10 cellular contexts compared by ENCODE assay signal in genomic region chr4:11469900-11470708, GRCh38. TPM values are rescaled to one million over a fixed set of nuclear protein-coding genes. Genes with fewer than 3 reads are reported as not detected.
DNase-seq lines count a peak whose midpoint lies in the region; ATAC-seq, FAIRE-seq and TF ChIP-seq lines count a peak whose summit lies in the region.
"Had no signal": no experiment of that assay in that cellular context is flagged by ENCODE, and none has a peak within 500 bp of the region (broad histone marks: within the 10 kb centered on the region; RNA-seq: fewer than 3 reads in every experiment).

No MANE protein-coding gene starts in this region.

- H3K9me3 ChIP-seq in breast epithelium: no peaks in the 10 kb centered on the region
- no peaks in the 10 kb centered on the region for H3K9me3 ChIP-seq in Caco-2
- no peaks in the 10 kb centered on the region for H3K9me3 ChIP-seq in HepG2 (ENCODE audit: low read length)
- H3K9me3 ChIP-seq: adrenal gland had no signal

- in situ Hi-C loops in HepG2 (cut with HindIII; ENCODE audit: extremely low pct_ligation_motif_present, low pct_unique_long_range_greater_than_20kb): loop anchor here (25.0 kb wide), 1 partner anchor 1167 kb away; no protein-coding TSS in a partner anchor

- H3K4me1 ChIP-seq in breast epithelium: peaks cover 0 to 7% of the 10 kb centered on the region in 2 donors
- 0 out of 2 replicates have a peak, but pooled peaks cover 6% of the 10 kb centered on the region for H3K4me1 ChIP-seq in Caco-2
- no peaks in the 10 kb centered on the region for H3K4me1 ChIP-seq in HepG2 (ENCODE audit: insufficient read depth, low read length)
- H3K4me1 ChIP-seq: adrenal gland had no signal

- H3K4me3 Mint-ChIP-seq in MCF 10A (ENCODE audit: unreplicated experiment): no peak overlapping the region
- H3K4me3 Mint-ChIP-seq in T-helper 1 cell treated with Interleukin-12 subunit alpha and Interleukin-12 subunit beta and Interleukin-4 antibody, amounts not matched to agents 30 μg/mL and 1 μg/mL, for 36 hours: peak overlapping the region; percentile 11
- no peak overlapping the region for H3K4me3 Mint-ChIP-seq in Caco-2 (ENCODE audit: unreplicated experiment)

- H3K4me1 Mint-ChIP-seq in MCF 10A (ENCODE audit: insufficient read depth, unreplicated experiment) (peaks cover 6% of the 10 kb centered on the region), Caco-2 (ENCODE audit: low read depth, unreplicated experiment) (peaks cover 5% of the 10 kb centered on the region)
- peaks cover 36% of the 10 kb centered on the region for H3K4me1 Mint-ChIP-seq in T-helper 1 cell treated with Interleukin-12 subunit alpha and Interleukin-12 subunit beta and Interleukin-4 antibody, amounts not matched to agents 30 μg/mL and 1 μg/mL, for 36 hours (ENCODE audit: low read depth)

- no peaks in the 10 kb centered on the region for H3K36me3 Mint-ChIP-seq in MCF 10A (ENCODE audit: insufficient read depth, unreplicated experiment)
- peaks cover 2% of the 10 kb centered on the region for H3K36me3 Mint-ChIP-seq in T-helper 1 cell treated with Interleukin-12 subunit alpha and Interleukin-12 subunit beta and Interleukin-4 antibody, amounts not matched to agents 30 μg/mL and 1 μg/mL, for 36 hours (ENCODE audit: low read depth)
- H3K36me3 Mint-ChIP-seq in Caco-2 (ENCODE audit: insufficient read depth, unreplicated experiment): no peaks in the 10 kb centered on the region

- TF ChIP-seq EP300 in HepG2 (IDR thresholded peaks at IDR 0.05; ENCODE audit: low read depth in 2 of 2, low read length in 2 of 2): no peak
- no peak for TF ChIP-seq EP300 in HepG2 (CRISPR knock-in tag; IDR thresholded peaks at IDR 0.05; ENCODE audit: borderline replicate concordance)

- H3K9me3 Mint-ChIP-seq in MCF 10A (ENCODE audit: unreplicated experiment): no peaks in the 10 kb centered on the region
- H3K9me3 Mint-ChIP-seq in T-helper 1 cell treated with Interleukin-12 subunit alpha and Interleukin-12 subunit beta and Interleukin-4 antibody, amounts not matched to agents 30 μg/mL and 1 μg/mL, for 36 hours: peaks cover 9% of the 10 kb centered on the region
- no peaks in the 10 kb centered on the region for H3K9me3 Mint-ChIP-seq in Caco-2 (ENCODE audit: unreplicated experiment)

- no peak overlapping the region for H3K27ac Mint-ChIP-seq in MCF 10A (ENCODE audit: low read depth, unreplicated experiment)
- peak overlapping the region; percentile 58 for H3K27ac Mint-ChIP-seq in T-helper 1 cell treated with Interleukin-12 subunit alpha and Interleukin-12 subunit beta and Interleukin-4 antibody, amounts not matched to agents 30 μg/mL and 1 μg/mL, for 36 hours
- no peak overlapping the region for H3K27ac Mint-ChIP-seq in Caco-2 (ENCODE audit: unreplicated experiment)

- WGBS in HepG2 (ENCODE audit: low lambda C conversion rate): 17% methylated on average over 6 of the region's 6 CpGs

- ATAC-seq in HG02852 (IDR thresholded peaks at IDR 0.05; ENCODE audit: unreplicated experiment) (peak; percentile 69), Right ventricle myocardium inferior (no peak), HepG2 (no peak)

- intact Hi-C loops in breast epithelium (cut with DNase I; ENCODE audit: low total_unique reads): no loop called here
- intact Hi-C loops in MCF 10A (cut with micrococcal nuclease): no loop called here
- intact Hi-C loops in Caco-2 (cut with micrococcal nuclease; ENCODE audit: unreplicated experiment): loop anchor here (2.0 kb wide), 1 partner anchor 41 kb away; the partner anchor contains the start of gene HS3ST1
- intact Hi-C loops in Right ventricle myocardium inferior (cut with DNase I): no loop called here
- intact Hi-C loops in HepG2 (cut with micrococcal nuclease; ENCODE audit: unreplicated experiment): no loop called here

- TF ChIP-seq RAD21 in HepG2 (CRISPR knock-in tag; IDR thresholded peaks at IDR 0.05): no peak

- no peak for FAIRE-seq in HepG2 (lab: Jason Lieb, UNC)

- H3K4me3 ChIP-seq in breast epithelium (no peak overlapping the region), Caco-2 (ENCODE audit: low read depth, low read length) (no peak overlapping the region), HepG2 (replicated peaks in 1 of 3; ENCODE audit: insufficient read depth in 1 of 3, low read depth in 2 of 3, low read length in 3 of 3) (no peak overlapping the region)
- H3K4me3 ChIP-seq: adrenal gland had no signal

- H3K4me2 ChIP-seq in HepG2 (ENCODE audit: low read depth, low read length): no peak overlapping the region

- POLR2A ChIA-PET in MCF 10A (lab: Yijun Ruan, JAX) (interaction anchor here (1.6 kb wide), 1 partner anchor 9 kb away, joined by 5 read pairs; no protein-coding TSS in a partner anchor), Caco-2 (lab: Charles Lee) (no interaction called here), HepG2 (lab: Yijun Ruan, JAX) (no interaction called here)

- H4K20me1 ChIP-seq in HepG2 (ENCODE audit: insufficient read depth, low read length): no peaks in the 10 kb centered on the region

- TF ChIP-seq POLR2A in breast epithelium (IDR thresholded peaks at IDR 0.05) (no peak), HepG2 (IDR thresholded peaks at IDR 0.05; ENCODE audit: insufficient read depth in 1 of 2, low read depth in 2 of 2, low read length in 2 of 2) (no peak)

- no peak for DNase-seq in breast epithelium (ENCODE audit: low spot score in 2 of 2)
- DNase-seq in MCF 10A (ENCODE audit: unreplicated experiment): no peak
- DNase-seq in Caco-2: no peak
- no peak for DNase-seq in Right ventricle myocardium inferior (ENCODE audit: missing footprints)
- DNase-seq in HepG2 (ENCODE audit: low spot score): no peak
- DNase-seq in NCI-H146 (lab: John Stamatoyannopoulos, UW): no peak
- DNase-seq: adrenal gland, C1 segment of cervical spinal cord had no signal

- no peak overlapping the region for H3K9ac ChIP-seq in HepG2 (ENCODE audit: insufficient read depth, low read depth, low read length)

- H3K27ac ChIP-seq in breast epithelium (peak overlapping the region; percentile 43 to 52), HepG2 (ENCODE audit: extremely low read length, insufficient read depth, low read length) (no peak overlapping the region)

- CTCF ChIA-PET in MCF 10A (lab: Yijun Ruan, JAX): interaction anchor here (1.2 kb wide), 2 partner anchors 17 to 18 kb away, joined by 3 to 4 read pairs; no protein-coding TSS in a partner anchor
- CTCF ChIA-PET in Caco-2 (lab: Charles Lee): no interaction called here
- CTCF ChIA-PET in HepG2 (lab: Yijun Ruan, JAX; ENCODE audit: low intra/inter-chr PET ratio, low total read pairs): no interaction called here

- BruUV-seq in MCF 10A (replicated peaks; lab: Mats Ljungman, UMichigan) (no TSS peak), Caco-2 (replicated peaks; lab: Mats Ljungman, UMichigan) (no TSS peak), HepG2 (replicated peaks; lab: Mats Ljungman, UMichigan) (no TSS peak)

- no peaks in the 10 kb centered on the region for H3K79me2 ChIP-seq in HepG2 (ENCODE audit: insufficient read depth, low read length)

- H2AFZ ChIP-seq in HepG2 (ENCODE audit: low read length): no peak overlapping the region

- H3K27me3 Mint-ChIP-seq in MCF 10A (ENCODE audit: insufficient read depth, unreplicated experiment) (no peaks in the 10 kb centered on the region), Caco-2 (ENCODE audit: insufficient read depth, unreplicated experiment) (no peaks in the 10 kb centered on the region)
- H3K27me3 Mint-ChIP-seq in T-helper 1 cell treated with Interleukin-12 subunit alpha and Interleukin-12 subunit beta and Interleukin-4 antibody, amounts not matched to agents 30 μg/mL and 1 μg/mL, for 36 hours (ENCODE audit: low read depth): peaks cover 19% of the 10 kb centered on the region

- H3K36me3 ChIP-seq in breast epithelium (no peaks in the 10 kb centered on the region), Caco-2 (ENCODE audit: control insufficient read depth, insufficient read depth, low read length) (no peaks in the 10 kb centered on the region), HepG2 (replicated peaks in 1 of 2; ENCODE audit: control insufficient read depth in 1 of 2, insufficient read depth in 2 of 2, low read length in 2 of 2) (no peaks in the 10 kb centered on the region)
- H3K36me3 ChIP-seq: adrenal gland had no signal

- TF ChIP-seq CTCF in breast epithelium (IDR thresholded peaks at IDR 0.05) (no peak), MCF 10A (IDR thresholded peaks at IDR 0.05; ENCODE audit: unreplicated experiment) (no peak), Caco-2 (IDR thresholded peaks at IDR 0.05; ENCODE audit: insufficient read depth in 1 of 2, low read depth in 1 of 2, low read length in 1 of 2, severe bottlenecking in 1 of 2, unreplicated experiment in 1 of 2) (no peak), HepG2 (CRISPR knock-in tag; IDR thresholded peaks at IDR 0.05) (no peak)

- no peaks in the 10 kb centered on the region for H3K27me3 ChIP-seq in breast epithelium
- H3K27me3 ChIP-seq in Caco-2 (replicated peaks; ENCODE audit: control insufficient read depth, insufficient read depth, low read length): no peaks in the 10 kb centered on the region
- H3K27me3 ChIP-seq in HepG2 (ENCODE audit: control insufficient read depth in 1 of 2, insufficient read depth in 2 of 2, low read length in 2 of 2): no peaks in the 10 kb centered on the region
- H3K27me3 ChIP-seq: adrenal gland had no signal

RNA-seq across cellular contexts. Expression of gene HS3ST1, which starts 41.4 kb away (rescaled TPM):
- total RNA-seq in breast epithelium (1 to 10 TPM; 1.6 to 3.8 (median 3.6) TPM), MCF 10A (2022) (0.21 and 0.25 TPM in 2 replicates), Caco-2 (2022) (4.2 TPM in 2 replicates), Right ventricle myocardium inferior (1.4 TPM), HepG2 (2016; rRNA removed; fragmentation: Illumina TruSeq; extraction: Trizol) (not detected in 2 replicates)
- total RNA-seq in HepG2 (2016; cell fraction: cytosol; rRNA removed; fragmentation: Illumina TruSeq; extraction: Trizol; ENCODE audit: low read depth): not detected in 2 replicates
- total RNA-seq in HepG2 (2016; cell fraction: insoluble cytoplasmic fraction; rRNA removed; fragmentation: Illumina TruSeq; extraction: Trizol): not detected in 2 replicates
- not detected in 2 replicates for total RNA-seq in HepG2 (2016; cell fraction: membrane; rRNA removed; fragmentation: Illumina TruSeq; extraction: Trizol)
- total RNA-seq in HepG2 (2016; cell fraction: nucleus; rRNA removed; fragmentation: Illumina TruSeq; extraction: Trizol): not detected in 2 replicates
- not detected in 2 replicates for polyA plus RNA-seq in HepG2 (2011; rRNA removed)
- polyA plus RNA-seq in HepG2 (2011; cell fraction: cytosol; rRNA removed): not detected in 2 replicates
- polyA plus RNA-seq in HepG2 (2011; cell fraction: nucleus; rRNA removed): not detected in 2 replicates
- not detected in 2 replicates for polyA plus RNA-seq in HepG2 (2012)
- polyA plus RNA-seq in HepG2 (2016; cell fraction: cytosol; fragmentation: Illumina TruSeq; extraction: Trizol; ENCODE audit: low read depth): not detected in 2 replicates
- not detected in 2 replicates for polyA plus RNA-seq in HepG2 (2016; cell fraction: insoluble cytoplasmic fraction; fragmentation: Illumina TruSeq; extraction: Trizol; ENCODE audit: low read depth)
- polyA plus RNA-seq in HepG2 (2016; cell fraction: membrane; fragmentation: Illumina TruSeq; extraction: Trizol; ENCODE audit: low read depth): not detected in 2 replicates
- not detected in 2 replicates for polyA plus RNA-seq in HepG2 (2016; cell fraction: nucleus; fragmentation: Illumina TruSeq; extraction: Trizol; ENCODE audit: insufficient read depth, low read depth)
- 0.26 TPM in 1 of 2 replicates, not detected in the other for polyA minus RNA-seq in HepG2 (2011; rRNA and poly(A)+ RNA removed; ENCODE audit: low replicate concordance)
- not detected in 2 replicates for polyA minus RNA-seq in HepG2 (2011; cell fraction: cytosol; rRNA and poly(A)+ RNA removed)
- polyA minus RNA-seq in HepG2 (2011; cell fraction: nucleus; rRNA and poly(A)+ RNA removed): not detected in 2 replicates
